In the genomic region with DNA sequence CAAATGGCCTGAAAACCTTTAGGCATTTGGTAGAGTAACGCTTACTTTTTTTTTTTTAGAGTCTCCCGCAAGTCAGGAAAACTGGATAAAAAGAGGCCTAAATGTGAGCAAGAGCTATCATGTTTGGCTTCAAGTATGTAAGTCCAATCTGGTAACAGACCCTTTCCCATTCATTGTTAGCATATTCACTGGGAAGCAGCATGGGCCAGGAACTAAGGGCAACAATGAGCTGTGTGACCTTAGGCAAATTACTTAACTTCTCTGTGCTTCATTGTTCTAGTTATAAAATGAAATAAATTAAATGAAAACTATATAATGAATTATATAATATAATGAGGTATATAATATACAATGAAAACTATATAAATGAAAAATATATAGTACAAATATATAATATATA, we compare ENCODE assay signal across 29 cellular contexts.
"Had no signal": no experiment of that assay in that cellular context is flagged by ENCODE, and none has a peak within 500 bp of the region (broad histone marks: within the 10 kb centered on the region; RNA-seq: fewer than 3 reads in every experiment).

No MANE protein-coding gene starts in this region.

- H3K27ac ChIP-seq: RWPE1, WERI-Rb-1 had no signal

- H3K9me3 Mint-ChIP-seq: activated CD4-positive, alpha-beta T cell treated with anti-CD3 and anti-CD28 coated beads, Interleukin-2, amount 10 ng/mL, durations not matched to agents 24 days and 14 days; activated naive CD4-positive, alpha-beta T cell treated with anti-CD3 and anti-CD28 coated beads, Interleukin-2, amount 50 U/mL, for 24 hours; activated T-cell treated with anti-CD3 and anti-CD28 coated beads, Interleukin-2, amount 50 U/mL, for 24 hours; activated T-helper 2 cell treated with anti-CD3 and anti-CD28 coated beads, Interferon-gamma antibody, Interleukin-2, Interleukin-4, amounts not matched to agents 10 μg/mL and 5 μg/mL and 100 μg/mL, durations not matched to agents 14 hours and 24 hours and 36 hours; brain had no signal

- H3K36me3 Mint-ChIP-seq: activated naive CD4-positive, alpha-beta T cell treated with anti-CD3 and anti-CD28 coated beads, Interleukin-2, amount 50 U/mL, for 24 hours had no signal

- DNase-seq: activated CD4-positive, alpha-beta T cell treated with anti-CD3 and anti-CD28 coated beads, Interleukin-2, amount 10 ng/mL, durations not matched to agents 24 days and 14 days; activated CD4-positive, alpha-beta T cell treated with anti-CD3 and anti-CD28 coated beads, Interleukin-2, amount 50 U/mL, for 48 hours; activated CD8-positive, alpha-beta T cell treated with anti-CD3 and anti-CD28 coated beads, Interleukin-2, amount 10 ng/mL, durations not matched to agents 7 days and 5 days; activated gamma-delta T cell; activated naive CD4-positive, alpha-beta T cell treated with Interleukin-2 at 50 U/mL for 16 hours; activated T-cell treated with anti-CD3 and anti-CD28 coated beads, Interleukin-2, amount 50 U/mL, for 24 hours; anterior cingulate cortex; caudate nucleus; cerebellar nuclear complex; Kasumi-1; NCI-H1092; NCI-H1436 treated with DMSO at 0.1 percent for 48 hours; NCI-H1694 treated with DMSO at 0.1 percent for 48 hours; NCI-H2029; NCI-H345; NCI-H526; NCI-H748 treated with DMSO at 0.1 percent for 48 hours; NK-92 treated with Interleukin-12 subunit alpha and Interleukin-12 subunit beta, amount 100 ng/mL, for 24 hours; PC-3; Peyer's patch; SW 1271; T1000; WERI-Rb-1 had no signal

- H3K4me3 ChIP-seq: Peyer's patch had no signal

- FAIRE-seq: bronchial epithelial cell had no signal

- H3K9me3 ChIP-seq: Peyer's patch had no signal

- H3K27me3 Mint-ChIP-seq: activated naive CD4-positive, alpha-beta T cell treated with anti-CD3 and anti-CD28 coated beads, Interleukin-2, amount 50 U/mL, for 24 hours; activated T-cell treated with anti-CD3 and anti-CD28 coated beads, Interleukin-2, amount 50 U/mL, for 24 hours; brain had no signal

- H3K36me3 ChIP-seq: Peyer's patch, WERI-Rb-1 had no signal

- H3K4me3 Mint-ChIP-seq: brain had no signal

- H3K27ac Mint-ChIP-seq: activated naive CD4-positive, alpha-beta T cell treated with anti-CD3 and anti-CD28 coated beads, Interleukin-2, amount 50 U/mL, for 24 hours; activated T-helper 2 cell treated with anti-CD3 and anti-CD28 coated beads, Interferon-gamma antibody, Interleukin-2, Interleukin-4, amounts not matched to agents 10 μg/mL and 5 μg/mL and 100 μg/mL, durations not matched to agents 14 hours and 24 hours and 36 hours had no signal

- H3K27me3 ChIP-seq: Peyer's patch had no signal

- ATAC-seq: activated CD8-positive, alpha-beta T cell treated with anti-CD3 and anti-CD28 coated beads, Interleukin-2, amount 10 ng/mL, durations not matched to agents 7 days and 5 days; PC-3; Right ventricle myocardium inferior had no signal
